In genomic region chr14:61051046-61051445, GRCh38 we compare ENCODE assay signal across 20 cellular contexts.
A peak's percentile ranks its signal among the peaks of the same experiment; 100 is the strongest.
DNase-seq lines count a peak whose midpoint lies in the region; FAIRE-seq and TF ChIP-seq lines count a peak whose summit lies in the region.
"Had no signal": no experiment of that assay in that cellular context is flagged by ENCODE, and none has a peak within 500 bp of the region (broad histone marks: within the 10 kb centered on the region; RNA-seq: fewer than 3 reads in every experiment).

No MANE protein-coding gene starts in this region.

- H3K9me3 ChIP-seq in SK-N-MC (ENCODE audit: low read depth, low read length) = peaks cover 5% of the 10 kb centered on the region; the same call in 1 of the 2 replicates
- H3K9me3 ChIP-seq: sigmoid colon had no signal

- H3K36me3 ChIP-seq in SK-N-MC (ENCODE audit: insufficient read depth, low read length) = peaks cover 17% of the 10 kb centered on the region

- no peak for FAIRE-seq in D721Med (lab: Jason Lieb, UNC)
- FAIRE-seq: HepG2, TTC549 had no signal

- no peak for TF ChIP-seq CTCF in D721Med (IDR thresholded peaks at IDR 0.05; ENCODE audit: insufficient read depth, missing control alignments)

- H3K4me3 ChIP-seq in SK-N-MC = peak overlapping the region; percentile 59
- H3K4me3 ChIP-seq: sigmoid colon, tibial nerve had no signal

- H3K27ac ChIP-seq in SK-N-MC = peak overlapping the region; percentile 90
- H3K27ac ChIP-seq: sigmoid colon had no signal

- peak; percentile 58 for DNase-seq in CD1c-positive myeloid dendritic cell (ENCODE audit: extremely low spot score)
- peak; percentile 69 for DNase-seq in SK-N-MC (ENCODE audit: low read depth, low spot score)
- peak; percentile 69 for DNase-seq in fibroblast of peridontal ligament (ENCODE audit: extremely low read depth)
- peak; percentile 42 for DNase-seq in myocyte (ENCODE audit: low read depth)
- no peak for DNase-seq in D721Med (ENCODE audit: insufficient read length, low spot score)
- no peak for DNase-seq in activated T-cell treated with anti-CD3 and anti-CD28 coated beads for 4 hours
- DNase-seq in HuH-7.5 (ENCODE audit: low spot score) = no peak
- no peak for DNase-seq in HCEC 1CT
- DNase-seq: activated CD4-positive, alpha-beta memory T cell treated with anti-CD3 and anti-CD28 coated beads, Interleukin-2, amount 10 ng/mL, durations not matched to agents 7 days and 5 days; amniotic stem cell; cortex of kidney; DMS79 treated with DMSO at 0.1 percent for 48 hours; mammary epithelial cell; NCI-H1105 treated with DMSO at 0.1 percent for 48 hours; NCI-H226; sigmoid colon; stimulated activated CD4-positive, alpha-beta T cell treated with anti-CD3 and anti-CD28 coated beads, Interleukin-4, amount 100 ng/mL, for 1 hour had no signal

- H3K9ac ChIP-seq in SK-N-MC (ENCODE audit: insufficient read length) = peak overlapping the region; percentile 37

Comparison
In these comparisons a context has a peak if more than half of its experiments do, and no peak if none do; other contexts are left out.
1. DNase-seq: peak in CD1c-positive myeloid dendritic cell (single experiment), SK-N-MC (single experiment), fibroblast of peridontal ligament (single experiment) and myocyte (single experiment); none in D721Med (single experiment), activated T-cell treated with anti-CD3 and anti-CD28 coated beads for 4 hours (single experiment), HuH-7.5 (single experiment) and HCEC 1CT (single experiment).